In the genomic region with DNA sequence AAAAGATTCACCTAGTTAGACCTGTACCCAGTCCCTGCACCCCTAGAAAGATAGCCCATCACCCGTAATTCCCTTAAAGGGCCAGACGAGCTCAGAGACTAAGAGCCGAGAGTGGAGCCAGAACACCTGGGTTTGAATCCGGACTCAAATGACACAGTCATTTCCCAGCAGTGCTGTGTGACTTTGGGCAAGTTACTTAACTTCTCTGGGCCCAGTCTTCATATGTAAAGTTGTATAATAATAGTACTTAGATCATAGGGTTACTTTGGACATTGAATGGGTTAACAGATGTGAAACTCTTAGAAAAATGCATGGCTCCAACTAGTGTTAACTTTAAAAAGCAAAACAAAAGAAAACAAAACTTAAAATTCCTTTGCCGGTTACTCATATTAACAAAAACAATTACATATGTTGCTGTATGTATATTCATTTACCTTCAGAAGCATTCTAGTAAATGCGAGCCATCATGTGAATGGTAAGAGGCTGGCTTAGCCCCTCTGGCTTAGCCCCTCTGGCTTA, we compare ENCODE assay signal across 22 cellular contexts.
"Had no signal": no experiment of that assay in that cellular context is flagged by ENCODE, and none has a peak within 500 bp of the region (broad histone marks: within the 10 kb centered on the region; RNA-seq: fewer than 3 reads in every experiment).

No MANE protein-coding gene starts in this region.

- H3K4me2 ChIP-seq: hepatocyte had no signal

- H3K4me3 Mint-ChIP-seq: activated CD4-positive, alpha-beta T cell treated with anti-CD3 and anti-CD28 coated beads, Interleukin-2, amount 10 ng/mL, durations not matched to agents 7 days and 5 days; activated naive CD4-positive, alpha-beta T cell treated with anti-CD3 and anti-CD28 coated beads, Interleukin-2, amount 10 ng/mL, durations not matched to agents 7 days and 5 days; activated naive CD8-positive, alpha-beta T cell treated with anti-CD3 and anti-CD28 coated beads, Interleukin-2, amount 50 U/mL, for 24 hours; central memory CD8-positive, alpha-beta T cell; naive thymus-derived CD8-positive, alpha-beta T cell; stimulated activated naive CD8-positive, alpha-beta T cell treated with anti-CD3 and anti-CD28 coated beads, Interleukin-15, amount 100 ng/mL, for 72 hours had no signal

- H3K4me1 Mint-ChIP-seq: central memory CD8-positive, alpha-beta T cell had no signal

- H3K27ac Mint-ChIP-seq: activated CD4-positive, alpha-beta T cell treated with anti-CD3 and anti-CD28 coated beads, Interleukin-2, amount 10 ng/mL, durations not matched to agents 7 days and 5 days; activated naive CD4-positive, alpha-beta T cell treated with anti-CD3 and anti-CD28 coated beads, Interleukin-2, amount 10 ng/mL, durations not matched to agents 7 days and 5 days; activated naive CD8-positive, alpha-beta T cell treated with anti-CD3 and anti-CD28 coated beads, Interleukin-2, amount 50 U/mL, for 24 hours; stimulated activated naive CD8-positive, alpha-beta T cell treated with anti-CD3 and anti-CD28 coated beads, Interleukin-15, amount 100 ng/mL, for 72 hours had no signal

- H3K27me3 ChIP-seq: hepatocyte, ovary, suprapubic skin, transverse colon had no signal

- H3K79me2 ChIP-seq: hepatocyte had no signal

- H3K9me3 ChIP-seq: ovary, psoas muscle, suprapubic skin, transverse colon had no signal

- H3K36me3 ChIP-seq: ovary, suprapubic skin, transverse colon had no signal

- DNase-seq: activated CD4-positive, alpha-beta T cell treated with anti-CD3 and anti-CD28 coated beads, Interleukin-2, amount 10 ng/mL, durations not matched to agents 7 days and 5 days; activated CD4-positive, CD25-positive, alpha-beta regulatory T cell; activated CD8-positive, alpha-beta memory T cell treated with anti-CD3 and anti-CD28 coated beads, Interleukin-2, amount 50 U/mL, for 4 hours; activated effector memory CD4-positive, alpha-beta T cell treated with Interleukin-2 at 50 U/mL for 16 hours; activated naive CD4-positive, alpha-beta T cell treated with anti-CD3 and anti-CD28 coated beads, Interleukin-2, amount 10 ng/mL, durations not matched to agents 7 days and 5 days; activated naive CD8-positive, alpha-beta T cell treated with anti-CD3 and anti-CD28 coated beads, Interleukin-2, amount 50 U/mL, for 24 hours; activated T-cell treated with anti-CD3 and anti-CD28 coated beads, Interleukin-2, amount 50 U/mL, for 48 hours; aorta; effector CD4-positive, alpha-beta T cell; left cardiac atrium; mesendoderm; naive thymus-derived CD8-positive, alpha-beta T cell; ovary; psoas muscle; right cardiac atrium; stimulated activated naive CD8-positive, alpha-beta T cell treated with anti-CD3 and anti-CD28 coated beads, Interleukin-15, amount 100 ng/mL, for 72 hours; T-helper 9 cell; transverse colon had no signal

- H3K9me3 Mint-ChIP-seq: activated naive CD4-positive, alpha-beta T cell treated with anti-CD3 and anti-CD28 coated beads, Interleukin-2, amount 10 ng/mL, durations not matched to agents 7 days and 5 days; activated naive CD8-positive, alpha-beta T cell treated with anti-CD3 and anti-CD28 coated beads, Interleukin-2, amount 50 U/mL, for 24 hours; central memory CD8-positive, alpha-beta T cell; stimulated activated naive CD8-positive, alpha-beta T cell treated with anti-CD3 and anti-CD28 coated beads, Interleukin-15, amount 100 ng/mL, for 72 hours had no signal

- H3K27ac ChIP-seq: hepatocyte, ovary, psoas muscle, skin epidermis, suprapubic skin, transverse colon had no signal

- H3K4me1 ChIP-seq: psoas muscle, suprapubic skin had no signal

- H3K4me3 ChIP-seq: hepatocyte, ovary, psoas muscle, skin epidermis, suprapubic skin, transverse colon had no signal

- H3K27me3 Mint-ChIP-seq: activated naive CD4-positive, alpha-beta T cell treated with anti-CD3 and anti-CD28 coated beads, Interleukin-2, amount 10 ng/mL, durations not matched to agents 7 days and 5 days; naive thymus-derived CD8-positive, alpha-beta T cell; stimulated activated naive CD8-positive, alpha-beta T cell treated with anti-CD3 and anti-CD28 coated beads, Interleukin-15, amount 100 ng/mL, for 72 hours had no signal

- H2AFZ ChIP-seq: hepatocyte had no signal
